ENCODE assay signal across 10 cellular contexts in genomic region chr11:95364324-95365295, GRCh38.
A peak's percentile ranks its signal among the peaks of the same experiment; 100 is the strongest.
DNase-seq lines count a peak whose midpoint lies in the region; ATAC-seq, FAIRE-seq and TF ChIP-seq lines count a peak whose summit lies in the region.
"Had no signal": no experiment of that assay in that cellular context is flagged by ENCODE, and none has a peak within 500 bp of the region (broad histone marks: within the 10 kb centered on the region; RNA-seq: fewer than 3 reads in every experiment).

No MANE protein-coding gene starts in this region.

- no peaks in the 10 kb centered on the region for H3K9me3 ChIP-seq in lung (ENCODE audit: control insufficient read depth in 2 of 2, insufficient read depth in 1 of 2, low read length in 1 of 2)

- TF ChIP-seq CTCF in bronchial epithelial cell (IDR thresholded peaks at IDR 0.05; ENCODE audit: insufficient read depth, low read length, severe bottlenecking) (no peak), lung (IDR thresholded peaks at IDR 0.05; ENCODE audit: control extremely low read depth, extremely low read depth) (no peak)

- no peak overlapping the region for H3K27ac ChIP-seq in lung (ENCODE audit: low read depth in 1 of 2, low read length in 1 of 2)

- H3K27me3 ChIP-seq in bronchial epithelial cell (ENCODE audit: control insufficient read depth, insufficient read depth, low read length): no peaks in the 10 kb centered on the region
- no peaks in the 10 kb centered on the region for H3K27me3 ChIP-seq in lung (ENCODE audit: control insufficient read depth, insufficient read depth)

- H3K36me3 ChIP-seq in bronchial epithelial cell (ENCODE audit: control insufficient read depth, insufficient read depth, low read length): no peaks in the 10 kb centered on the region
- H3K36me3 ChIP-seq in lung (ENCODE audit: control insufficient read depth in 2 of 2, insufficient read depth in 2 of 2, low read length in 2 of 2): no peaks in the 10 kb centered on the region

- ATAC-seq in lung (ENCODE audit: insufficient read depth, low FRiP score): peak; percentile 51
- ATAC-seq: T-helper 17 cell had no signal

- H3K4me1 ChIP-seq in lung (ENCODE audit: control insufficient read depth in 2 of 2, insufficient read depth in 2 of 2, low read length in 2 of 2): peaks cover 5 to 7% of the 10 kb centered on the region in 2 donors

- no peak for FAIRE-seq in bronchial epithelial cell (lab: Jason Lieb, UNC)

- 64 to 72% methylated on average over 4 of the region's 4 CpGs for WGBS in lung, 2 donors

- peak; percentile 10 for DNase-seq in COLO829 (ENCODE audit: low spot score)
- DNase-seq in NCI-H226: peak; percentile 29
- peak; percentile 89 for DNase-seq in bronchial epithelial cell (ENCODE audit: low read depth)
- no peak for DNase-seq in lung (ENCODE audit: low spot score)
- no peak for DNase-seq in COLO668 (lab: John Stamatoyannopoulos, UW; ENCODE audit: unreplicated experiment)
- no peak for DNase-seq in RKO (ENCODE audit: low spot score)
- no peak for DNase-seq in T-helper 2 cell
- DNase-seq in NAMALWA (ENCODE audit: low spot score): no peak
- DNase-seq: stimulated activated naive CD4-positive, alpha-beta T cell treated with Interleukin-2 at 50 U/mL for 16 hours; T-helper 17 cell had no signal

- H3K4me3 ChIP-seq in bronchial epithelial cell (ENCODE audit: low read depth, low read length) (no peak overlapping the region), lung (no peak overlapping the region)

Comparison
In these comparisons a context has a peak if more than half of its experiments do, and no peak if none do; other contexts are left out.
1. DNase-seq: peak in COLO829 (single experiment), NCI-H226 (single experiment) and bronchial epithelial cell (single experiment); none in lung (single experiment), COLO668 (single experiment), RKO (single experiment), T-helper 2 cell (0 of 5) and NAMALWA (single experiment).